9 cellular contexts compared by ENCODE assay signal in genomic region chr5:112366987-112367386, GRCh38. TPM values are rescaled to one million over a fixed set of nuclear protein-coding genes. Genes with fewer than 3 reads are reported as not detected.
DNase-seq lines count a peak whose midpoint lies in the region; FAIRE-seq and TF ChIP-seq lines count a peak whose summit lies in the region.
"Had no signal": no experiment of that assay in that cellular context is flagged by ENCODE, and none has a peak within 500 bp of the region (broad histone marks: within the 10 kb centered on the region; RNA-seq: fewer than 3 reads in every experiment).

No MANE protein-coding gene starts in this region.

- no peak overlapping the region for H3K9ac ChIP-seq in OCI-LY3 (ENCODE audit: low read length)

- no peaks in the 10 kb centered on the region for H3K4me1 Mint-ChIP-seq in activated CD4-positive, alpha-beta memory T cell treated with anti-CD3 and anti-CD28 coated beads, Interleukin-2, amount 10 ng/mL, durations not matched to agents 7 days and 5 days

- FAIRE-seq in GM19239 (lab: Jason Lieb, UNC), result no peak

- POLR2A ChIA-PET in activated CD4-positive, alpha-beta memory T cell treated with anti-CD3 and anti-CD28 coated beads, Interleukin-2, amount 10 ng/mL, durations not matched to agents 7 days and 5 days (lab: Charles Lee), result no interaction called here

- DNase-seq in AG09309 (ENCODE audit: low read depth) (no peak), GM19239 (ENCODE audit: insufficient read length, low spot score) (peak; percentile 12), hepatocyte (ENCODE audit: low spot score) (peak; percentile 43)
- DNase-seq in activated CD4-positive, alpha-beta memory T cell treated with anti-CD3 and anti-CD28 coated beads, Interleukin-2, amount 10 ng/mL, durations not matched to agents 7 days and 5 days, result no peak
- DNase-seq in activated CD4-positive, alpha-beta T cell treated with anti-CD3 and anti-CD28 coated beads for 1 hour, result no peak
- no peak for DNase-seq in stimulated activated CD4-positive, alpha-beta T cell treated with anti-CD3 and anti-CD28 coated beads, Interleukin-1b, Interleukin-23, amount 100 ng/mL, for 48 hours
- DNase-seq in activated T-cell treated with anti-CD3 and anti-CD28 coated beads, Interleukin-2, amount 50 U/mL, for 48 hours, result no peak
- DNase-seq: activated CD4-positive, alpha-beta T cell treated with anti-CD3 and anti-CD28 coated beads for 4 hours had no signal

- H3K9me3 ChIP-seq in OCI-LY3 (ENCODE audit: insufficient read depth, low read length), result no peaks in the 10 kb centered on the region
- H3K9me3 ChIP-seq in hepatocyte (ENCODE audit: low read depth), result no peaks in the 10 kb centered on the region

- no peaks in the 10 kb centered on the region for H3K9me3 Mint-ChIP-seq in activated CD4-positive, alpha-beta memory T cell treated with anti-CD3 and anti-CD28 coated beads, Interleukin-2, amount 10 ng/mL, durations not matched to agents 7 days and 5 days

- H3K4me3 ChIP-seq in AG09309 (ENCODE audit: control insufficient read depth, low read depth, low read length) (no peak overlapping the region), OCI-LY3 (ENCODE audit: low read length) (no peak overlapping the region), hepatocyte (no peak overlapping the region)

- H3K27ac Mint-ChIP-seq in activated CD4-positive, alpha-beta memory T cell treated with anti-CD3 and anti-CD28 coated beads, Interleukin-2, amount 10 ng/mL, durations not matched to agents 7 days and 5 days, result no peak overlapping the region

- no peaks in the 10 kb centered on the region for H3K27me3 Mint-ChIP-seq in activated CD4-positive, alpha-beta memory T cell treated with anti-CD3 and anti-CD28 coated beads, Interleukin-2, amount 10 ng/mL, durations not matched to agents 7 days and 5 days

- H3K27me3 ChIP-seq in OCI-LY3 (ENCODE audit: low read depth, low read length) (no peaks in the 10 kb centered on the region), hepatocyte (no peaks in the 10 kb centered on the region)

- no peaks in the 10 kb centered on the region for H4K20me1 ChIP-seq in OCI-LY3 (ENCODE audit: insufficient read depth, low read length)
- no peaks in the 10 kb centered on the region for H4K20me1 ChIP-seq in hepatocyte (ENCODE audit: insufficient read depth, poor library complexity, severe bottlenecking)

- no peaks in the 10 kb centered on the region for H3K36me3 Mint-ChIP-seq in activated CD4-positive, alpha-beta memory T cell treated with anti-CD3 and anti-CD28 coated beads, Interleukin-2, amount 10 ng/mL, durations not matched to agents 7 days and 5 days (ENCODE audit: low read depth)

- H3K27ac ChIP-seq in OCI-LY3 (ENCODE audit: low read length) (no peak overlapping the region), hepatocyte (no peak overlapping the region)

- 29% methylated on average over 2 of the region's 2 CpGs for WGBS in hepatocyte (ENCODE audit: low lambda C conversion rate, missing lambda C conversion rate)

- no peaks in the 10 kb centered on the region for H3K4me1 ChIP-seq in OCI-LY3 (ENCODE audit: low read length)
- H3K4me1 ChIP-seq in hepatocyte (ENCODE audit: insufficient read depth), result no peaks in the 10 kb centered on the region

- TF ChIP-seq CTCF in AG09309 (IDR thresholded peaks at IDR 0.05; ENCODE audit: control insufficient read depth, insufficient read depth, low read depth, low read length, missing control alignments), result peak; percentile 18
- peak; percentile 32 for TF ChIP-seq CTCF in OCI-LY3 (IDR thresholded peaks at IDR 0.05; ENCODE audit: low read depth, low read length)
- no peak for TF ChIP-seq CTCF in hepatocyte (IDR thresholded peaks at IDR 0.05; ENCODE audit: poor library complexity)

- no peak overlapping the region for H2AFZ ChIP-seq in OCI-LY3 (ENCODE audit: low read depth, low read length)
- H2AFZ ChIP-seq in hepatocyte, result no peak overlapping the region

- H3K4me2 ChIP-seq in OCI-LY3 (ENCODE audit: low read length) (no peak overlapping the region), hepatocyte (no peak overlapping the region)

- CTCF ChIA-PET in activated CD4-positive, alpha-beta memory T cell treated with anti-CD3 and anti-CD28 coated beads, Interleukin-2, amount 10 ng/mL, durations not matched to agents 7 days and 5 days (lab: Charles Lee), result no interaction called here

- H3K4me3 Mint-ChIP-seq in activated CD4-positive, alpha-beta memory T cell treated with anti-CD3 and anti-CD28 coated beads, Interleukin-2, amount 10 ng/mL, durations not matched to agents 7 days and 5 days, result no peak overlapping the region

- H3K79me2 ChIP-seq in OCI-LY3 (ENCODE audit: low read length) (no peaks in the 10 kb centered on the region), hepatocyte (no peaks in the 10 kb centered on the region)

- no peaks in the 10 kb centered on the region for H3K36me3 ChIP-seq in OCI-LY3 (replicated peaks; ENCODE audit: low read depth, low read length)
- no peaks in the 10 kb centered on the region for H3K36me3 ChIP-seq in hepatocyte (replicated peaks; ENCODE audit: insufficient read depth, low read depth)

- H3K9me2 ChIP-seq in hepatocyte (replicated peaks; ENCODE audit: insufficient read depth), result no peaks in the 10 kb centered on the region

RNA-seq across cellular contexts. Expression of gene EPB41L4A, which starts 52.1 kb away (rescaled TPM):
- 11.4 and 12.9 TPM in 2 replicates for total RNA-seq in hepatocyte
- 9.5 and 10.2 TPM in 2 replicates for polyA plus RNA-seq in hepatocyte
- 1 to 10 TPM; 2.3 to 3.3 TPM for total RNA-seq in activated CD4-positive, alpha-beta memory T cell treated with anti-CD3 and anti-CD28 coated beads, Interleukin-2, amount 10 ng/mL, durations not matched to agents 7 days and 5 days

Comparison
In these comparisons a context has a peak if more than half of its experiments do, and no peak if none do; other contexts are left out.
1. DNase-seq: peak in GM19239 (single experiment) and hepatocyte (single experiment); none in AG09309 (single experiment), activated CD4-positive, alpha-beta memory T cell treated with anti-CD3 and anti-CD28 coated beads, Interleukin-2, amount 10 ng/mL, durations not matched to agents 7 days and 5 days (single experiment), activated CD4-positive, alpha-beta T cell treated with anti-CD3 and anti-CD28 coated beads for 1 hour (single experiment), stimulated activated CD4-positive, alpha-beta T cell treated with anti-CD3 and anti-CD28 coated beads, Interleukin-1b, Interleukin-23, amount 100 ng/mL, for 48 hours (single experiment) and activated T-cell treated with anti-CD3 and anti-CD28 coated beads, Interleukin-2, amount 50 U/mL, for 48 hours (0 of 2).